20 cellular contexts compared by ENCODE assay signal in the genomic region with DNA sequence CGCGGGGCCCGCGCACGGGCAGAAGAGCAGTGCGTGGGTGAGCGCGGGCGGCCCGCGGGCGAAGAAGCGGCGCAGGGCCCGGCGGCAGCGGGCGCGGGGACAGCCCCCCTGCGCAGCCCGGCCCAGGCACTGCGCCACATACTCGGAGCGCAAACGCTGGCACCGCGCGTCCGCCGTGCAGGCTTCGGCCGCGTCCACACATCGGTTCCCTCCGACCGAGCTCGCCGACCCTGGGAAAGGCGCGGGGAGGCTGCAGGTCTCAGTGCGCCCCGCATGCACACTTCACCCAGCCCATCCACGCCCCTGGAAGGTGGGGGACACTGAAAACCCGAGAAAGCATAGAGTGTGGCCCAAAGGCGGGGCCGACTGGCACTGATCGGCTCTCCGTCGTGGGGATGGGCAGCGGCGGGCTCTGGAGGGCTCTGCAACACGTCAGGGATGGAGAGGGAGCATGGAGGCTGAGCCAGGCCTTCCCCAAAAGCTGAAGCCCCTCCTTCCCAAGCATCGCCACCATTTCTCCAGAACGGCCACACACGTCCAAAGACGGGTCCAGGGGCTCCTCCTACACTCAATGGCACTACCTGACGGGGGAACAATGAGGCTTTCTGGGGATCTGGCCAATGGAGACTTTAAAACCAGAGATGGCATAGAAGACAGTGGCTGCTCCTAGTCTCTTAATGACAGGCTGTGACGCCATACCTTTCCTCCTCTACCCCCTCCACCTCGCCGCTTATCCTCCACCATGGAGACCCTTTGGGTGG. TPM values are rescaled to one million over a fixed set of nuclear protein-coding genes. Genes with fewer than 3 reads are reported as not detected.
DNase-seq lines count a peak whose midpoint lies in the region; ATAC-seq, FAIRE-seq and TF ChIP-seq lines count a peak whose summit lies in the region.
"Had no signal": no experiment of that assay in that cellular context is flagged by ENCODE, and none has a peak within 500 bp of the region (broad histone marks: within the 10 kb centered on the region; RNA-seq: fewer than 3 reads in every experiment).

No MANE protein-coding gene starts in this region.

- H2AK5ac ChIP-seq in mesenchymal stem cell (ENCODE audit: low read length, severe bottlenecking), result no peak overlapping the region

- H3K9me3 Mint-ChIP-seq in CD14-positive monocyte (peaks cover 0 to 7% (median 0%) of the 10 kb centered on the region in 7 donors), chondrocyte (ENCODE audit: low read depth) (no peaks in the 10 kb centered on the region), T-cell (no peaks in the 10 kb centered on the region)
- H3K9me3 Mint-ChIP-seq in CD4-positive, alpha-beta T cell, result no peaks in the 10 kb centered on the region
- H3K9me3 Mint-ChIP-seq: nephron had no signal

- intact Hi-C loops in CD14-positive monocyte (cut with micrococcal nuclease), result no loop called here
- intact Hi-C loops in CD4-positive, alpha-beta T cell (cut with DNase I, micrococcal nuclease), result no loop called here

- H3K36me3 Mint-ChIP-seq in CD14-positive monocyte (peaks cover 0 to 4% of the 10 kb centered on the region in 2 donors), chondrocyte (ENCODE audit: low read depth) (no peaks in the 10 kb centered on the region), T-cell (no peaks in the 10 kb centered on the region)
- no peaks in the 10 kb centered on the region for H3K36me3 Mint-ChIP-seq in CD4-positive, alpha-beta T cell (ENCODE audit: low read depth)

- 0 out of 6 replicates have a peak, but pooled peaks of 1 of the 2 experiments have one; percentile 8 for ATAC-seq in A549
- no peak for ATAC-seq in CD4-positive, alpha-beta T cell (ENCODE audit: poor library complexity)
- no peak for ATAC-seq in T-cell (replicated peaks in 1 of 4)

- no peaks in the 10 kb centered on the region for H3K36me3 ChIP-seq in mesenchymal stem cell (ENCODE audit: control insufficient read depth in 1 of 2, insufficient read depth in 2 of 2, low read depth in 1 of 2, low read length in 2 of 2)
- H3K36me3 ChIP-seq: BE2C, brain microvascular endothelial cell had no signal

- H3K9me3 ChIP-seq in A549 (no peaks in the 10 kb centered on the region), mesenchymal stem cell (ENCODE audit: control insufficient read depth, low read length) (no peaks in the 10 kb centered on the region)
- H3K9me3 ChIP-seq in CD4-positive, alpha-beta T cell (ENCODE audit: control insufficient read depth, low read length), result no peaks in the 10 kb centered on the region
- H3K9me3 ChIP-seq: BE2C had no signal

- H3K4me3 ChIP-seq in A549 (peak overlapping the region; percentile 4; the same call in 1 of the 3 replicates), mesenchymal stem cell (ENCODE audit: insufficient read depth in 1 of 2, low read depth in 1 of 2, low read length in 2 of 2) (no peak overlapping the region)

- peak overlapping the region; percentile 20 for H2BK15ac ChIP-seq in mesenchymal stem cell (ENCODE audit: low read depth, poor library complexity, severe bottlenecking)

- TF ChIP-seq POLR2A in A549 (IDR thresholded peaks at IDR 0.05; ENCODE audit: low read length), result no peak

- H3K4ac ChIP-seq in mesenchymal stem cell (ENCODE audit: low read depth in 1 of 2, low read length in 2 of 2), result no peak overlapping the region

- no peak overlapping the region for H3K18ac ChIP-seq in mesenchymal stem cell (ENCODE audit: low read depth in 1 of 2, low read length in 2 of 2)

- H3K4me3 Mint-ChIP-seq in CD14-positive monocyte (peak overlapping the region; percentile 31 to 74), chondrocyte (ENCODE audit: unreplicated experiment) (no peak overlapping the region), T-cell (peak overlapping the region in 1 of 3 donors; percentile 64)
- H3K4me3 Mint-ChIP-seq in CD4-positive, alpha-beta T cell, result no peak overlapping the region

- H3K27me3 Mint-ChIP-seq in CD14-positive monocyte (ENCODE audit: low read depth in 3 of 3), result peaks cover 39 to 63% (median 59%) of the 10 kb centered on the region in 3 donors
- peaks cover 23% of the 10 kb centered on the region for H3K27me3 Mint-ChIP-seq in chondrocyte (ENCODE audit: low read depth)
- peaks cover 44% of the 10 kb centered on the region for H3K27me3 Mint-ChIP-seq in CD4-positive, alpha-beta T cell
- peaks cover 27 to 49% of the 10 kb centered on the region in 2 donors for H3K27me3 Mint-ChIP-seq in T-cell

- no peak overlapping the region for H3K9ac ChIP-seq in mesenchymal stem cell (ENCODE audit: low read length)

- no peak overlapping the region for H2BK5ac ChIP-seq in mesenchymal stem cell (ENCODE audit: low read depth, low read length, poor library complexity, severe bottlenecking)

- DNase-seq in A549 (ENCODE audit: low read depth in 1 of 2, low spot score in 1 of 2) (no peak), CD14-positive monocyte (ENCODE audit: low spot score) (no peak), chondrocyte (ENCODE audit: low spot score) (peak; percentile 89), mesenchymal stem cell (no peak), T-cell (no peak), mucosa of gallbladder (ENCODE audit: low spot score) (no peak), NCI-H774 (lab: John Stamatoyannopoulos, UW) (no peak)
- DNase-seq in CD4-positive, alpha-beta T cell, result no peak
- DNase-seq: activated naive CD4-positive, alpha-beta T cell treated with anti-CD3 and anti-CD28 coated beads, Interleukin-2, amount 50 U/mL, for 16 hours; BE2C; brain microvascular endothelial cell; DMS79 treated with DMSO at 0.1 percent for 48 hours; effector CD4-positive, alpha-beta T cell; NCI-H1930; NCI-H510A treated with DMSO at 0.1 percent for 48 hours had no signal

- no peak overlapping the region for H4K91ac ChIP-seq in mesenchymal stem cell (ENCODE audit: low read length)

- H3K27ac ChIP-seq in A549 (no peak overlapping the region), mesenchymal stem cell (ENCODE audit: low read length, poor library complexity, severe bottlenecking) (no peak overlapping the region)
- no peak overlapping the region for H3K27ac ChIP-seq in CD4-positive, alpha-beta T cell (ENCODE audit: low read depth, low read length)
- H3K27ac ChIP-seq: brain microvascular endothelial cell had no signal

- H3K4me1 Mint-ChIP-seq in CD14-positive monocyte, result peaks cover 17% of the 10 kb centered on the region
- no peaks in the 10 kb centered on the region for H3K4me1 Mint-ChIP-seq in chondrocyte (ENCODE audit: low read depth)
- H3K4me1 Mint-ChIP-seq in CD4-positive, alpha-beta T cell (ENCODE audit: low read depth), result peaks cover 13% of the 10 kb centered on the region
- peaks cover 9 to 29% (median 18%) of the 10 kb centered on the region in 3 donors for H3K4me1 Mint-ChIP-seq in T-cell

- H2AFZ ChIP-seq in mesenchymal stem cell (ENCODE audit: low read depth, low read length), result no peak overlapping the region

- H3K27ac Mint-ChIP-seq in CD14-positive monocyte (no peak overlapping the region), chondrocyte (ENCODE audit: unreplicated experiment) (no peak overlapping the region), T-cell (no peak overlapping the region)
- no peak overlapping the region for H3K27ac Mint-ChIP-seq in CD4-positive, alpha-beta T cell
- H3K27ac Mint-ChIP-seq: nephron had no signal

- peak overlapping the region; percentile 31 for H3K4me2 ChIP-seq in A549
- H3K4me2 ChIP-seq in mesenchymal stem cell (ENCODE audit: low read length, poor library complexity, severe bottlenecking), result no peak overlapping the region

- no peak overlapping the region for H2BK12ac ChIP-seq in mesenchymal stem cell (ENCODE audit: low read length in 2 of 2)

- TF ChIP-seq CTCF in A549 (IDR thresholded peaks at IDR 0.05) (no peak), CD14-positive monocyte (IDR thresholded peaks at IDR 0.05) (no peak), chondrocyte (IDR thresholded peaks at IDR 0.05) (no peak)
- TF ChIP-seq CTCF in CD4-positive, alpha-beta T cell (IDR thresholded peaks at IDR 0.05), result no peak

- H3K23ac ChIP-seq in mesenchymal stem cell (ENCODE audit: low read length in 2 of 2), result no peak overlapping the region

- TF ChIP-seq EP300 in A549 (IDR thresholded peaks at IDR 0.05), result no peak

- POLR2A ChIA-PET in A549 (lab: Yijun Ruan, JAX) (no interaction called here), T-cell (lab: Charles Lee) (no interaction called here)
- POLR2A ChIA-PET in CD4-positive, alpha-beta T cell (lab: Charles Lee), result no interaction called here

- H3K27me3 ChIP-seq in mesenchymal stem cell (ENCODE audit: control insufficient read depth in 1 of 2, insufficient read depth in 1 of 2, low read length in 2 of 2), result peaks cover 32 to 61% of the 10 kb centered on the region in 2 experiments
- H3K27me3 ChIP-seq in CD4-positive, alpha-beta T cell (ENCODE audit: control insufficient read depth, insufficient read depth, low read length), result peaks cover 39% of the 10 kb centered on the region

- no peak for TF ChIP-seq RAD21 in A549 (conservative IDR thresholded peaks at IDR 0.05 in 1 of 2, IDR thresholded peaks at IDR 0.05 in 1 of 2)

- no peak for FAIRE-seq in A549 (lab: Jason Lieb, UNC)

- CTCF ChIA-PET in A549 (lab: Yijun Ruan, JAX), result interaction anchor here (1.9 to 61.5 kb wide), 3 partner anchors 15 to 97 kb away, joined by 4 to 2233 read pairs (median 14); a partner anchor contains a TSS
- CTCF ChIA-PET in CD4-positive, alpha-beta T cell (lab: Charles Lee), result no interaction called here
- CTCF ChIA-PET in T-cell (lab: Charles Lee), result no interaction called here

- no peak overlapping the region for H4K8ac ChIP-seq in mesenchymal stem cell (ENCODE audit: low read length)

- no peak overlapping the region for H2BK120ac ChIP-seq in mesenchymal stem cell (ENCODE audit: low read depth, low read length)

- 44% methylated on average over 55 of the region's 60 CpGs for WGBS in A549 (ENCODE audit: missing lambda C conversion rate)
- WGBS in mesenchymal stem cell, result 96% methylated on average over 59 of the region's 60 CpGs

- no peaks in the 10 kb centered on the region for H3K4me1 ChIP-seq in A549
- H3K4me1 ChIP-seq in mesenchymal stem cell (ENCODE audit: control insufficient read depth, insufficient read depth, low read depth, low read length), result peaks cover 2% of the 10 kb centered on the region
- H3K4me1 ChIP-seq: BE2C had no signal

- no peaks in the 10 kb centered on the region for H3K79me1 ChIP-seq in mesenchymal stem cell (replicated peaks; ENCODE audit: low read length, poor library complexity, severe bottlenecking)

- no peak overlapping the region for H3K14ac ChIP-seq in mesenchymal stem cell (ENCODE audit: low read length in 2 of 2)

RNA-seq across cellular contexts. Expression of a gene that starts 2.0 kb away (rescaled TPM):
- polyA plus RNA-seq in A549 (2011; rRNA removed) (not detected in 2 replicates), A549 (2017; fragmentation: RNase III; extraction: RNeasy Plus Mini Kit Qiagen cat#74134 plus additional on column Dnase treatment) (not detected in 3 replicates), CD14-positive monocyte (not detected)
- not detected in 2 replicates for polyA plus RNA-seq in A549 (2012; cell fraction: cytosol; rRNA removed)
- not detected in 2 replicates for polyA plus RNA-seq in A549 (2012; cell fraction: nucleus; rRNA removed)
- polyA minus RNA-seq in A549 (2011; rRNA and poly(A)+ RNA removed), result not detected in 2 replicates
- total RNA-seq in chondrocyte (not detected in 3 replicates), T-cell (not detected), mucosa of gallbladder (not detected)
- not detected for polyA plus RNA-seq in mesenchymal stem cell (2013, experiment 1 of 2)
- not detected for polyA plus RNA-seq in mesenchymal stem cell (2013, experiment 2 of 2)
- not detected for total RNA-seq in CD4-positive, alpha-beta T cell
- total RNA-seq: HT1080, liver, MCF 10A, subcutaneous adipose tissue had no signal
- polyA plus RNA-seq: liver had no signal

RNA-seq across cellular contexts. Expression of a gene that starts 20.6 kb away (rescaled TPM):
- 0.05 and 0.08 TPM in 2 replicates for polyA plus RNA-seq in A549 (2011; rRNA removed)
- 0.08 and 0.13 TPM in 2 replicates for polyA plus RNA-seq in A549 (2012; cell fraction: cytosol; rRNA removed)
- polyA plus RNA-seq in A549 (2012; cell fraction: nucleus; rRNA removed), result 0.86 and 0.93 TPM in 2 replicates
- 0.07 to 0.22 TPM (median 0.14 TPM) in 3 replicates for polyA plus RNA-seq in A549 (2017; fragmentation: RNase III; extraction: RNeasy Plus Mini Kit Qiagen cat#74134 plus additional on column Dnase treatment)
- polyA minus RNA-seq in A549 (2011; rRNA and poly(A)+ RNA removed), result not detected in 2 replicates
- polyA plus RNA-seq in CD14-positive monocyte, result not detected
- total RNA-seq in chondrocyte, result 4.1 to 13.1 TPM (median 12.2 TPM) in 3 replicates
- polyA plus RNA-seq in mesenchymal stem cell (2013, experiment 1 of 2), result 8.8 TPM
- polyA plus RNA-seq in mesenchymal stem cell (2013, experiment 2 of 2), result 7.8 TPM
- total RNA-seq in CD4-positive, alpha-beta T cell, result not detected
- not detected for total RNA-seq in T-cell
- total RNA-seq in mucosa of gallbladder, result 67.3 TPM
- total RNA-seq: HT1080, MCF 10A had no signal

RNA-seq across cellular contexts. Expression of a gene that starts 51.2 kb away (rescaled TPM):
- polyA plus RNA-seq in A549 (2011; rRNA removed) (0.01 TPM in 1 of 2 replicates, not detected in the other), A549 (2017; fragmentation: RNase III; extraction: RNeasy Plus Mini Kit Qiagen cat#74134 plus additional on column Dnase treatment) (not detected in 3 replicates), CD14-positive monocyte (1 to 10 TPM; 1.6 to 2.5 TPM)
- polyA plus RNA-seq in A549 (2012; cell fraction: cytosol; rRNA removed), result under 0.01 TPM in 1 of 2 replicates, not detected in the other
- polyA plus RNA-seq in A549 (2012; cell fraction: nucleus; rRNA removed), result 0.04 and 0.05 TPM in 2 replicates
- polyA minus RNA-seq in A549 (2011; rRNA and poly(A)+ RNA removed), result not detected in 2 replicates
- total RNA-seq in chondrocyte (0.08 TPM in 1 of 3 replicates, not detected in the others), T-cell (under 1 TPM in 3 of 5 donors, not detected in 2; 0.06 to 0.16 (median 0.12) TPM), mucosa of gallbladder (8.2 TPM)
- polyA plus RNA-seq in mesenchymal stem cell (2013, experiment 1 of 2), result not detected
- not detected for polyA plus RNA-seq in mesenchymal stem cell (2013, experiment 2 of 2)
- total RNA-seq in CD4-positive, alpha-beta T cell, result under 1 TPM; 0.08 to 0.11 TPM
- total RNA-seq: HT1080, MCF 10A had no signal

Comparison
In these comparisons a context has a peak if more than half of its experiments do, and no peak if none do; other contexts are left out.
1. H3K4me3 Mint-ChIP-seq: peak in CD14-positive monocyte (2 of 2); none in chondrocyte (single experiment) and CD4-positive, alpha-beta T cell (single experiment).